In genomic region chr12:60197589-60197988, GRCh38 we compare ENCODE assay signal across 1 cellular context.
TF ChIP-seq lines count a peak whose summit lies in the region.

No MANE protein-coding gene starts in this region.

TF ChIP-seq in GM23338, 12 proteins besides CTCF, POLR2A, EP300 and RAD21 (continued from another document):
- TF ChIP-seq ZNF462 (CRISPR knock-in tag; IDR thresholded peaks at IDR 0.05) (no peak), ETS1 (IDR thresholded peaks at IDR 0.05) (no peak)
- TF ChIP-seq, protein P1, sequence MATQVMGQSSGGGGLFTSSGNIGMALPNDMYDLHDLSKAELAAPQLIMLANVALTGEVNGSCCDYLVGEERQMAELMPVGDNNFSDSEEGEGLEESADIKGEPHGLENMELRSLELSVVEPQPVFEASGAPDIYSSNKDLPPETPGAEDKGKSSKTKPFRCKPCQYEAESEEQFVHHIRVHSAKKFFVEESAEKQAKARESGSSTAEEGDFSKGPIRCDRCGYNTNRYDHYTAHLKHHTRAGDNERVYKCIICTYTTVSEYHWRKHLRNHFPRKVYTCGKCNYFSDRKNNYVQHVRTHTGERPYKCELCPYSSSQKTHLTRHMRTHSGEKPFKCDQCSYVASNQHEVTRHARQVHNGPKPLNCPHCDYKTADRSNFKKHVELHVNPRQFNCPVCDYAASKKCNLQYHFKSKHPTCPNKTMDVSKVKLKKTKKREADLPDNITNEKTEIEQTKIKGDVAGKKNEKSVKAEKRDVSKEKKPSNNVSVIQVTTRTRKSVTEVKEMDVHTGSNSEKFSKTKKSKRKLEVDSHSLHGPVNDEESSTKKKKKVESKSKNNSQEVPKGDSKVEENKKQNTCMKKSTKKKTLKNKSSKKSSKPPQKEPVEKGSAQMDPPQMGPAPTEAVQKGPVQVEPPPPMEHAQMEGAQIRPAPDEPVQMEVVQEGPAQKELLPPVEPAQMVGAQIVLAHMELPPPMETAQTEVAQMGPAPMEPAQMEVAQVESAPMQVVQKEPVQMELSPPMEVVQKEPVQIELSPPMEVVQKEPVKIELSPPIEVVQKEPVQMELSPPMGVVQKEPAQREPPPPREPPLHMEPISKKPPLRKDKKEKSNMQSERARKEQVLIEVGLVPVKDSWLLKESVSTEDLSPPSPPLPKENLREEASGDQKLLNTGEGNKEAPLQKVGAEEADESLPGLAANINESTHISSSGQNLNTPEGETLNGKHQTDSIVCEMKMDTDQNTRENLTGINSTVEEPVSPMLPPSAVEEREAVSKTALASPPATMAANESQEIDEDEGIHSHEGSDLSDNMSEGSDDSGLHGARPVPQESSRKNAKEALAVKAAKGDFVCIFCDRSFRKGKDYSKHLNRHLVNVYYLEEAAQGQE (IDR thresholded peaks at IDR 0.05; ENCODE audit: unreplicated experiment): no peak
